Comparison of ENCODE assay signal across 15 cellular contexts in the genomic region with DNA sequence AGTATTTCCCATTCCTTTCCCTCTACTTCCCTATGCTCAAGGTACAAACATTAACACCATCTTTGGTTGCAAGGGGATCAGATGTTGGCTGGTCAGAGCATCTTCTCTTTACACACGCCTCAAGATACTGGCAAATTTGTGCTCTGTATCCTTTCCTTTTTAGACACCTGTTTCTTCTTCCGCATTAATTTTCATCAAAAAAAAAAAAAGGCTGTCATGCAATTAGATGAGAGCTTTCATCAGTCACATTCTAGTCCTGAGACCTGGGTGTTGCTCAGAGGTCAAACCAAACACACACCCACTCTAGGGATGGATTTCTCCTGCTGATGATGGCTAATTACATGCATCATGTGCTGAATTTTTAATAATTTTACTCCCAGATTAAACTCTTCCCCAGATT. TPM values are rescaled to one million over a fixed set of nuclear protein-coding genes. Genes with fewer than 3 reads are reported as not detected.
DNase-seq lines count a peak whose midpoint lies in the region; ATAC-seq and TF ChIP-seq lines count a peak whose summit lies in the region.
"Had no signal": no experiment of that assay in that cellular context is flagged by ENCODE, and none has a peak within 500 bp of the region (broad histone marks: within the 10 kb centered on the region; RNA-seq: fewer than 3 reads in every experiment).

No MANE protein-coding gene starts in this region.

- no peaks in the 10 kb centered on the region for H4K20me1 ChIP-seq in mammary epithelial cell (ENCODE audit: insufficient read depth, low read length)

- H2AFZ ChIP-seq in mammary epithelial cell (ENCODE audit: low read depth, low read length): no peak overlapping the region

- H3K4me1 ChIP-seq in mammary epithelial cell (ENCODE audit: insufficient read depth, low read length) (peaks cover 21% of the 10 kb centered on the region), vagina (peaks cover 25% of the 10 kb centered on the region)
- H3K4me1 ChIP-seq: BE2C had no signal

- dilution Hi-C loops in mammary epithelial cell (cut with HindIII; ENCODE audit: low sequenced_read_pairs): no loop called here

- H3K4me1 Mint-ChIP-seq in MCF 10A (ENCODE audit: insufficient read depth, unreplicated experiment) (peaks cover 25% of the 10 kb centered on the region), immature natural killer cell (peaks cover 38 to 40% of the 10 kb centered on the region in 2 donors)
- peaks cover 34% of the 10 kb centered on the region for H3K4me1 Mint-ChIP-seq in activated CD4-positive, alpha-beta memory T cell treated with anti-CD3 and anti-CD28 coated beads for 36 hours (ENCODE audit: low read depth)

- H3K27ac Mint-ChIP-seq in MCF 10A (ENCODE audit: low read depth, unreplicated experiment): no peak overlapping the region
- H3K27ac Mint-ChIP-seq in activated CD4-positive, alpha-beta memory T cell treated with anti-CD3 and anti-CD28 coated beads for 36 hours: peak overlapping the region; percentile 91
- H3K27ac Mint-ChIP-seq in immature natural killer cell: peak overlapping the region; percentile 4 to 98 (median 90)

- intact Hi-C loops in MCF 10A (cut with micrococcal nuclease): no loop called here
- intact Hi-C loops in mammary epithelial cell (cut with micrococcal nuclease): no loop called here
- intact Hi-C loops in activated CD4-positive, alpha-beta memory T cell treated with anti-CD3 and anti-CD28 coated beads for 36 hours (cut with micrococcal nuclease): loop anchor here (10.0 kb wide), 1 partner anchor 631 kb away; no protein-coding TSS in a partner anchor
- intact Hi-C loops in vagina (cut with DNase I): no loop called here

- no peak overlapping the region for H3K4me2 ChIP-seq in mammary epithelial cell (ENCODE audit: insufficient read depth, low read depth, low read length)

- TF ChIP-seq CTCF in MCF 10A (IDR thresholded peaks at IDR 0.05; ENCODE audit: unreplicated experiment) (no peak), mammary epithelial cell (conservative IDR thresholded peaks at IDR 0.05 in 1 of 2, IDR thresholded peaks at IDR 0.05 in 1 of 2; ENCODE audit: extremely low read depth in 1 of 2, insufficient read depth in 1 of 2, low read depth in 1 of 2, low read length in 2 of 2) (no peak), vagina (IDR thresholded peaks at IDR 0.05) (no peak)

- no peak overlapping the region for H3K27ac ChIP-seq in mammary epithelial cell (ENCODE audit: insufficient read depth, low read depth, low read length)
- H3K27ac ChIP-seq in vagina: peak overlapping the region; percentile 97
- H3K27ac ChIP-seq: SJSA1 had no signal

- H3K36me3 ChIP-seq in mammary epithelial cell (ENCODE audit: insufficient read depth, low read length): no peaks in the 10 kb centered on the region
- no peaks in the 10 kb centered on the region for H3K36me3 ChIP-seq in vagina
- H3K36me3 ChIP-seq: BE2C had no signal

- H3K4me3 ChIP-seq in mammary epithelial cell (replicated peaks in 1 of 3; ENCODE audit: insufficient read depth in 1 of 3, low read depth in 2 of 3, low read length in 3 of 3) (no peak overlapping the region), vagina (no peak overlapping the region)

- H3K79me2 ChIP-seq in mammary epithelial cell (ENCODE audit: insufficient read depth, low read length): peaks cover 43% of the 10 kb centered on the region

- H3K27me3 Mint-ChIP-seq in MCF 10A (ENCODE audit: insufficient read depth, unreplicated experiment) (no peaks in the 10 kb centered on the region), immature natural killer cell (ENCODE audit: low read depth in 3 of 3) (peaks cover 1 to 16% (median 13%) of the 10 kb centered on the region in 3 donors)
- no peaks in the 10 kb centered on the region for H3K27me3 Mint-ChIP-seq in activated CD4-positive, alpha-beta memory T cell treated with anti-CD3 and anti-CD28 coated beads for 36 hours

- WGBS in mammary epithelial cell (ENCODE audit: low coverage, missing lambda C conversion rate): 100% methylated on average over 2 of the region's 2 CpGs

- H3K27me3 ChIP-seq in mammary epithelial cell (ENCODE audit: insufficient read depth, low read length) (no peaks in the 10 kb centered on the region), vagina (no peaks in the 10 kb centered on the region)
- H3K27me3 ChIP-seq: BE2C, SJSA1 had no signal

- no peak for TF ChIP-seq POLR2A in vagina (IDR thresholded peaks at IDR 0.05)

- no TSS peak for BruUV-seq in MCF 10A (replicated peaks; lab: Mats Ljungman, UMichigan)
- no TSS peak for BruUV-seq in mammary epithelial cell (replicated peaks; lab: Mats Ljungman, UMichigan)

- no peak overlapping the region for H3K9ac ChIP-seq in mammary epithelial cell (ENCODE audit: insufficient read depth, low read length)

- ATAC-seq in HG02588 (IDR thresholded peaks at IDR 0.05; ENCODE audit: unreplicated experiment): no peak

- peak overlapping the region; percentile 85 for H3K4me3 Mint-ChIP-seq in MCF 10A (ENCODE audit: unreplicated experiment)
- H3K4me3 Mint-ChIP-seq in activated CD4-positive, alpha-beta memory T cell treated with anti-CD3 and anti-CD28 coated beads for 36 hours: peak overlapping the region; percentile 10
- peak overlapping the region; percentile 15 to 92 (median 47) for H3K4me3 Mint-ChIP-seq in immature natural killer cell

- H3K9me3 ChIP-seq in mammary epithelial cell (replicated peaks; ENCODE audit: insufficient read depth, low read length) (no peaks in the 10 kb centered on the region), vagina (no peaks in the 10 kb centered on the region)
- H3K9me3 ChIP-seq: BE2C, SJSA1 had no signal

- peaks cover 5% of the 10 kb centered on the region for H3K36me3 Mint-ChIP-seq in MCF 10A (ENCODE audit: insufficient read depth, unreplicated experiment)
- H3K36me3 Mint-ChIP-seq in activated CD4-positive, alpha-beta memory T cell treated with anti-CD3 and anti-CD28 coated beads for 36 hours: peaks cover 10% of the 10 kb centered on the region
- no peaks in the 10 kb centered on the region for H3K36me3 Mint-ChIP-seq in immature natural killer cell

- POLR2A ChIA-PET in MCF 10A (lab: Yijun Ruan, JAX): interaction anchor here (1.1 to 1.9 kb wide), 3 partner anchors 9 to 142 kb away, joined by 5 to 16 read pairs (median 7); a partner anchor contains a TSS
- POLR2A ChIA-PET in activated CD4-positive, alpha-beta memory T cell treated with anti-CD3 and anti-CD28 coated beads for 36 hours (lab: Charles Lee): interaction anchor here (0.6 kb wide), 1 partner anchor 770 kb away, joined by 3 read pairs; no protein-coding TSS in a partner anchor

- DNase-seq in MCF 10A (ENCODE audit: unreplicated experiment) (no peak), mammary epithelial cell (no peak), immature natural killer cell (no peak), vagina (ENCODE audit: extremely low spot score in 2 of 2) (no peak), NCI-H2196 (lab: John Stamatoyannopoulos, UW; ENCODE audit: unreplicated experiment) (no peak), NCI-H526 (lab: John Stamatoyannopoulos, UW) (no peak)
- no peak for DNase-seq in activated CD4-positive, alpha-beta memory T cell treated with anti-CD3 and anti-CD28 coated beads for 36 hours
- DNase-seq: activated effector memory CD4-positive, alpha-beta T cell treated with anti-CD3 and anti-CD28 coated beads, Interleukin-2, amount 50 U/mL, for 16 hours; BE2C; central memory CD4-positive, alpha-beta T cell; erythroblast; hippocampal formation; NCI-H2081 treated with DMSO at 0.1 percent for 48 hours had no signal

- CTCF ChIA-PET in MCF 10A (lab: Yijun Ruan, JAX) (interaction anchor here (0.6 to 2.6 kb wide), 5 partner anchors 64 to 1367 kb away, joined by 3 to 12 read pairs (median 4); no protein-coding TSS in a partner anchor), mammary epithelial cell (lab: Charles Lee; ENCODE audit: low non-redundant PET) (no interaction called here)
- CTCF ChIA-PET in activated CD4-positive, alpha-beta memory T cell treated with anti-CD3 and anti-CD28 coated beads for 36 hours (lab: Charles Lee): interaction anchor here (1.3 kb wide), 1 partner anchor 81 kb away, joined by 3 read pairs; no protein-coding TSS in a partner anchor

- in situ Hi-C loops in mammary epithelial cell (cut with MboI; ENCODE audit: low sequenced_read_pairs in 2 of 2): no loop called here

- H3K9me3 Mint-ChIP-seq in MCF 10A (ENCODE audit: unreplicated experiment): no peaks in the 10 kb centered on the region
- no peaks in the 10 kb centered on the region for H3K9me3 Mint-ChIP-seq in activated CD4-positive, alpha-beta memory T cell treated with anti-CD3 and anti-CD28 coated beads for 36 hours
- H3K9me3 Mint-ChIP-seq in immature natural killer cell: no peaks in the 10 kb centered on the region

RNA-seq across cellular contexts. Expression of a gene that starts 2.0 kb away (rescaled TPM):
- total RNA-seq in MCF 10A (2022): 28.6 and 34.0 TPM in 2 replicates
- 10 to 100 TPM; 35.7 to 93.2 TPM for total RNA-seq in mammary epithelial cell
- 12.8 TPM for polyA plus RNA-seq in mammary epithelial cell
- 29.2 TPM for polyA minus RNA-seq in mammary epithelial cell
- 10 to 100 TPM; 15.0 to 16.0 TPM for total RNA-seq in activated CD4-positive, alpha-beta memory T cell treated with anti-CD3 and anti-CD28 coated beads for 36 hours
- 1 to 10 TPM; 1.9 to 4.3 (median 3.5) TPM for polyA plus RNA-seq in immature natural killer cell
- total RNA-seq in vagina: 38.8 TPM

Comparison
In these comparisons a context has a peak if more than half of its experiments do, and no peak if none do; other contexts are left out.
1. H3K4me3 Mint-ChIP-seq: peak in every context shown above with its lines; median percentile 85 in MCF 10A; 47 in immature natural killer cell; 10 in activated CD4-positive, alpha-beta memory T cell treated with anti-CD3 and anti-CD28 coated beads for 36 hours.